7 cellular contexts compared by ENCODE assay signal in genomic region chr2:28449489-28450395, GRCh38.
DNase-seq lines count a peak whose midpoint lies in the region; ATAC-seq and TF ChIP-seq lines count a peak whose summit lies in the region.

No MANE protein-coding gene starts in this region.

- DNase-seq in MV-4-11 (lab: John Stamatoyannopoulos, UW) (peak; percentile 31), iris pigment epithelial cell (ENCODE audit: low read depth) (peak; percentile 64), GM20000 (ENCODE audit: low spot score) (no peak), NCI-H2227 treated with DMSO at 0.1 percent for 48 hours (lab: John Stamatoyannopoulos, UW) (no peak)
- DNase-seq in activated CD8-positive, alpha-beta memory T cell treated with anti-CD3 and anti-CD28 coated beads, Interleukin-2, amount 50 U/mL, for 48 hours: peak; percentile 86
- DNase-seq in stimulated activated CD8-positive, alpha-beta memory T cell treated with anti-CD3 and anti-CD28 coated beads, Interleukin-7, amount 100 ng/mL, for 48 hours (ENCODE audit: extremely low read depth in 1 of 2, low read depth in 1 of 2): peak; percentile 73 to 88

- TF ChIP-seq CTCF in GM20000 (IDR thresholded peaks at IDR 0.05; ENCODE audit: extremely low read depth, missing control alignments): no peak

- no peak for ATAC-seq in GM18511 (IDR thresholded peaks at IDR 0.05; ENCODE audit: unreplicated experiment)

Comparison
In these comparisons a context has a peak if more than half of its experiments do, and no peak if none do; other contexts are left out.
1. DNase-seq: peak in MV-4-11 (single experiment), activated CD8-positive, alpha-beta memory T cell treated with anti-CD3 and anti-CD28 coated beads, Interleukin-2, amount 50 U/mL, for 48 hours (single experiment), iris pigment epithelial cell (single experiment) and stimulated activated CD8-positive, alpha-beta memory T cell treated with anti-CD3 and anti-CD28 coated beads, Interleukin-7, amount 100 ng/mL, for 48 hours (2 of 2); none in GM20000 (single experiment) and NCI-H2227 treated with DMSO at 0.1 percent for 48 hours (single experiment).